ENCODE assay signal across 26 cellular contexts in the genomic region with DNA sequence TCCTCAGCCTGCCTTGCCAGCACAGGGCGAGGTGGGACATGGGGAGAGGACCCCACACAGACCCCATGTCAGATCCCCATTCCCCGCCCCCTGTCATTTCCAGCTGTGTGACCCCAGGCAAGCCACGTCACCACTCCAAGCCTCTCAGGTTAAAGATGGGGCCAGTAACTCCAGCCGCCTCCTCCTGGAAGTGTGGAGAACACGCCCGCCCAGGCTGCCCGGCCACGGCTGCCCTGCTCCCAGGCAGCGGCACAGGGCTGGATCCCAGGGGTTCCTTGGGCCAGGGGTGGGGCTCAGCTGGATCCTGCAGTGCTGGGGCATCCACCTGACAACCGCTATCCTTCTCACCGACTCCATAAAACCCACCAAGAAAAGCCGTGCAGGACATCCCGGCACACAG.
"Had no signal": no experiment of that assay in that cellular context is flagged by ENCODE, and none has a peak within 500 bp of the region (broad histone marks: within the 10 kb centered on the region; RNA-seq: fewer than 3 reads in every experiment).

No MANE protein-coding gene starts in this region.

- DNase-seq: dermis blood vessel endothelial cell; effector memory CD4-positive, alpha-beta T cell; foreskin melanocyte; hypothalamus; immature natural killer cell; islet precursor cell; kidney glomerular epithelial cell; mesenchymal stem cell; naive B cell; sigmoid colon; stimulated activated CD4-positive, alpha-beta T cell treated with anti-CD3 and anti-CD28 coated beads, Interleukin-2, amount 100 ng/mL, for 24 hours; stimulated activated CD4-positive, alpha-beta T cell treated with anti-CD3 and anti-CD28 coated beads, Interleukin-4, amount 100 ng/mL, for 24 hours; stimulated activated naive CD8-positive, alpha-beta T cell treated with anti-CD3 and anti-CD28 coated beads, Interleukin-15, Interleukin-2, amounts not matched to agents 100 U/mL and 50 U/mL, for 24 hours; substantia nigra; testis; tibial artery; upper lobe of right lung; uterus had no signal

- H3K4me3 ChIP-seq: coronary artery, esophagus muscularis mucosa, mucosa of descending colon, prostate gland, right atrium auricular region, sigmoid colon, testis, tibial artery, upper lobe of right lung, uterus had no signal

- H3K36me3 ChIP-seq: esophagus muscularis mucosa, prostate gland, right atrium auricular region, sigmoid colon, tibial artery, upper lobe of right lung, uterus had no signal

- H3K9me3 ChIP-seq: esophagus muscularis mucosa, mucosa of descending colon, prostate gland, right atrium auricular region, sigmoid colon, testis, tibial artery, upper lobe of right lung, uterus had no signal

- H3K4me1 ChIP-seq: parathyroid adenoma, right atrium auricular region, testis, upper lobe of right lung, uterus had no signal

- H3K27me3 ChIP-seq: right atrium auricular region, testis, upper lobe of right lung, uterus had no signal

- H3K27ac ChIP-seq: coronary artery, esophagus muscularis mucosa, parathyroid adenoma, prostate gland, right atrium auricular region, sigmoid colon, testis, tibial artery, upper lobe of right lung, uterus had no signal

- ATAC-seq: mucosa of descending colon; natural killer cell treated with Interleukin-12 subunit alpha and Interleukin-12 subunit beta and Interleukin-15 and Interleukin-18, amount 100 ng/mL, for 72 hours; stimulated activated effector memory CD8-positive, alpha-beta T cell treated with anti-CD3 and anti-CD28 coated beads, Interleukin-12 subunit alpha, Interleukin-12 subunit beta, amount 100 ng/mL, for 72 hours; stimulated activated naive CD8-positive, alpha-beta T cell treated with anti-CD3 and anti-CD28 coated beads, Interleukin-15, Interleukin-2, amounts not matched to agents 100 U/mL and 50 U/mL, for 24 hours; upper lobe of right lung had no signal
